Comparison of ENCODE assay signal across 1 cellular context in genomic region chr11:82988936-82989627, GRCh38.
TF ChIP-seq lines count a peak whose summit lies in the region.

No MANE protein-coding gene starts in this region.

TF ChIP-seq in K562, 482 proteins besides CTCF, POLR2A, EP300 and RAD21 (continued from another document):
- no peak for TF ChIP-seq RB1 (IDR thresholded peaks at IDR 0.05; ENCODE audit: low read depth)
- TF ChIP-seq ZNF766 (CRISPR knock-in tag; conservative IDR thresholded peaks at IDR 0.05), result no peak
- TF ChIP-seq LEF1 (IDR thresholded peaks at IDR 0.05), result peak; percentile 86; the same call in 1 of the 2 replicates
- peak; percentile 39; the same call in 1 of the 2 replicates for TF ChIP-seq NCOR1 (IDR thresholded peaks at IDR 0.05)
- no peak for TF ChIP-seq SPI1 (IDR thresholded peaks at IDR 0.05; ENCODE audit: borderline replicate concordance, low read depth, low read length)
- no peak for TF ChIP-seq KLF13 (tag; IDR thresholded peaks at IDR 0.05; ENCODE audit: borderline replicate concordance, low read depth)
- TF ChIP-seq MAFK (IDR thresholded peaks at IDR 0.05; ENCODE audit: low read length), result peak; percentile 13; the same call in 1 of the 2 replicates
- TF ChIP-seq CBFA2T3 (IDR thresholded peaks at IDR 0.05), result peak; percentile 84
- peak; percentile 60; the same call in 1 of the 2 replicates for TF ChIP-seq NFIC (IDR thresholded peaks at IDR 0.05)
- TF ChIP-seq MECOM (CRISPR knock-in tag; IDR thresholded peaks at IDR 0.05), result no peak
- TF ChIP-seq ZNF165 (CRISPR knock-in tag; IDR thresholded peaks at IDR 0.05; ENCODE audit: borderline replicate concordance), result no peak
- peak; percentile 57 for TF ChIP-seq ZNF316 (IDR thresholded peaks at IDR 0.05)
- TF ChIP-seq ZNF41 (CRISPR knock-in tag; conservative IDR thresholded peaks at IDR 0.05), result no peak
- no peak for TF ChIP-seq MLLT1 (IDR thresholded peaks at IDR 0.05)
- no peak for TF ChIP-seq CREB1 (IDR thresholded peaks at IDR 0.05)
- TF ChIP-seq CREB1 (CRISPR knock-in tag; IDR thresholded peaks at IDR 0.05), result no peak
- TF ChIP-seq EWSR1 (IDR thresholded peaks at IDR 0.05; ENCODE audit: borderline replicate concordance, low read depth, partially characterized antibody), result no peak
- no peak; the same call in 1 of the 2 replicates for TF ChIP-seq CREM (IDR thresholded peaks at IDR 0.05; ENCODE audit: low read depth)
- peak; percentile 76; the same call in 1 of the 2 replicates for TF ChIP-seq TAL1 (IDR thresholded peaks at IDR 0.05)
- peak; percentile 44 for TF ChIP-seq MEIS2 (IDR thresholded peaks at IDR 0.05; ENCODE audit: partially characterized antibody)
- no peak; the same call in 1 of the 2 replicates for TF ChIP-seq TEAD4 (IDR thresholded peaks at IDR 0.05; ENCODE audit: low read length)
- TF ChIP-seq TEAD4 (CRISPR knock-in tag; IDR thresholded peaks at IDR 0.05; ENCODE audit: borderline replicate concordance), result no peak
- TF ChIP-seq L3MBTL2 (IDR thresholded peaks at IDR 0.05), result no peak
- peak; percentile 45 for TF ChIP-seq C11orf30 (IDR thresholded peaks at IDR 0.05; ENCODE audit: low read depth)
- peak; percentile 63 for TF ChIP-seq ARID1B (IDR thresholded peaks at IDR 0.05)
- no peak for TF ChIP-seq RFX5 (IDR thresholded peaks at IDR 0.05; ENCODE audit: low read depth, low read length)
- TF ChIP-seq FOXK2 (conservative IDR thresholded peaks at IDR 0.05 in 1 of 2, IDR thresholded peaks at IDR 0.05 in 1 of 2; ENCODE audit: low read depth in 2 of 2), result 0 out of 4 replicates have a peak, but pooled peaks of 1 of the 2 experiments have one; percentile 18
- no peak for TF ChIP-seq NFRKB (IDR thresholded peaks at IDR 0.05; ENCODE audit: low read depth)
- no peak for TF ChIP-seq GATAD2B (IDR thresholded peaks at IDR 0.05; ENCODE audit: borderline replicate concordance)
- no peak for TF ChIP-seq KLF1 (tag; IDR thresholded peaks at IDR 0.05)
- peak; percentile 14 for TF ChIP-seq PRDM10 (IDR thresholded peaks at IDR 0.05; ENCODE audit: partially characterized antibody)
- 0 out of 2 replicates have a peak, but pooled peaks have one; percentile 38 for TF ChIP-seq MTA2 (IDR thresholded peaks at IDR 0.05; ENCODE audit: low read depth)
- TF ChIP-seq FOSL1 (tag; conservative IDR thresholded peaks at IDR 0.05), result no peak
- no peak for TF ChIP-seq MTA1 (IDR thresholded peaks at IDR 0.05; ENCODE audit: borderline replicate concordance)
- no peak for TF ChIP-seq ZNF318 (IDR thresholded peaks at IDR 0.05; ENCODE audit: borderline replicate concordance in 1 of 2, low read depth in 1 of 2)
- no peak for TF ChIP-seq MYNN (IDR thresholded peaks at IDR 0.05)
- no peak for TF ChIP-seq MYNN (CRISPR knock-in tag; IDR thresholded peaks at IDR 0.05)
- TF ChIP-seq MXI1 (IDR thresholded peaks at IDR 0.05; ENCODE audit: low read depth, low read length), result no peak
- no peak for TF ChIP-seq BRCA1 (IDR thresholded peaks at IDR 0.05)
- no peak for TF ChIP-seq BRCA1 (CRISPR knock-in tag; IDR thresholded peaks at IDR 0.05)
- TF ChIP-seq ETV1 (tag; conservative IDR thresholded peaks at IDR 0.05; ENCODE audit: low read depth), result no peak
- TF ChIP-seq PURB (CRISPR knock-in tag; IDR thresholded peaks at IDR 0.05; ENCODE audit: low read depth), result no peak
- TF ChIP-seq NR4A1 (CRISPR knock-in tag; IDR thresholded peaks at IDR 0.05), result no peak
- TF ChIP-seq NR4A1 (tag; IDR thresholded peaks at IDR 0.05), result no peak
- peak; percentile 60; the same call in 1 of the 2 replicates for TF ChIP-seq DPF2 (IDR thresholded peaks at IDR 0.05)
- TF ChIP-seq PTRF (tag; IDR thresholded peaks at IDR 0.05), result no peak
- no peak for TF ChIP-seq HNRNPL (IDR thresholded peaks at IDR 0.05; ENCODE audit: low read depth, low read length)
- no peak for TF ChIP-seq ZNF830 (CRISPR knock-in tag; IDR thresholded peaks at IDR 0.05)
- no peak for TF ChIP-seq SRSF9 (IDR thresholded peaks at IDR 0.05; ENCODE audit: borderline replicate concordance, low read depth, low read length)
- TF ChIP-seq ZNF23 (CRISPR knock-in tag; IDR thresholded peaks at IDR 0.05), result no peak
- no peak for TF ChIP-seq ZBTB7A (IDR thresholded peaks at IDR 0.05; ENCODE audit: borderline replicate concordance, control insufficient read depth, low read depth, low read length)
- TF ChIP-seq SMARCA4 (IDR thresholded peaks at IDR 0.05), result peak; percentile 49; the same call in 1 of the 2 replicates
- TF ChIP-seq NFE2 (IDR thresholded peaks at IDR 0.05; ENCODE audit: low read depth), result peak; percentile 70
- no peak for TF ChIP-seq MITF (IDR thresholded peaks at IDR 0.05)
- TF ChIP-seq POLR2AphosphoS5 (IDR thresholded peaks at IDR 0.05; ENCODE audit: control insufficient read depth, insufficient read depth, low read depth, low read length), result peak; percentile 54; the same call in 1 of the 2 replicates
- TF ChIP-seq NR2C2 (CRISPR knock-in tag; IDR thresholded peaks at IDR 0.05), result no peak
- no peak for TF ChIP-seq NR2C2 (tag; IDR thresholded peaks at IDR 0.05)
- TF ChIP-seq CHD4 (IDR thresholded peaks at IDR 0.05; ENCODE audit: insufficient read depth, insufficient replicate concordance, low read depth, low read length, poor library complexity, severe bottlenecking), result no peak
- no peak for TF ChIP-seq KLF16 (IDR thresholded peaks at IDR 0.05)
- no peak for TF ChIP-seq HDAC1 (IDR thresholded peaks at IDR 0.05)
- peak; percentile 58 for TF ChIP-seq TCF3 (CRISPR knock-in tag; IDR thresholded peaks at IDR 0.05)
- TF ChIP-seq CBFA2T2 (conservative IDR thresholded peaks at IDR 0.05), result peak; percentile 73
